In genomic region chr19:17183858-17184271, GRCh38 we compare ENCODE assay signal across 1 cellular context.
A peak's percentile ranks its signal among the peaks of the same experiment; 100 is the strongest.
TF ChIP-seq lines count a peak whose summit lies in the region.

No MANE protein-coding gene starts in this region.

TF ChIP-seq in K562, 482 proteins besides CTCF, POLR2A, EP300 and RAD21:
- TF ChIP-seq KDM5B (IDR thresholded peaks at IDR 0.05; ENCODE audit: insufficient replicate concordance, low read depth, low read length) (no peak), ZBTB34 (CRISPR knock-in tag; IDR thresholded peaks at IDR 0.05) (no peak), BRD9 (IDR thresholded peaks at IDR 0.05; ENCODE audit: low read depth, partially characterized antibody) (no peak), ZNF644 (tag; IDR thresholded peaks at IDR 0.05; ENCODE audit: low read depth) (no peak), ZNF444 (CRISPR knock-in tag; IDR thresholded peaks at IDR 0.05) (no peak), PBX2 (CRISPR knock-in tag; IDR thresholded peaks at IDR 0.05; ENCODE audit: low read depth) (no peak), PBX2 (tag; conservative IDR thresholded peaks at IDR 0.05; ENCODE audit: low read depth) (peak; percentile 97), ZNF384 (IDR thresholded peaks at IDR 0.05; ENCODE audit: low read depth, low read length) (peak; percentile 74), ZBTB33 (CRISPR knock-in tag; IDR thresholded peaks at IDR 0.05) (no peak), E2F5 (CRISPR knock-in tag; IDR thresholded peaks at IDR 0.05) (no peak), PKNOX1 (IDR thresholded peaks at IDR 0.05) (peak; percentile 55; the same call in 1 of the 2 replicates), DNMT1 (IDR thresholded peaks at IDR 0.05) (no peak), ZFX (CRISPR knock-in tag; IDR thresholded peaks at IDR 0.05) (no peak), VEZF1 (CRISPR knock-in tag; IDR thresholded peaks at IDR 0.05) (peak; percentile 33; the same call in 1 of the 2 replicates), MEIS2 (IDR thresholded peaks at IDR 0.05; ENCODE audit: partially characterized antibody) (peak; percentile 82)
